Comparison of ENCODE assay signal across 8 cellular contexts in the genomic region with DNA sequence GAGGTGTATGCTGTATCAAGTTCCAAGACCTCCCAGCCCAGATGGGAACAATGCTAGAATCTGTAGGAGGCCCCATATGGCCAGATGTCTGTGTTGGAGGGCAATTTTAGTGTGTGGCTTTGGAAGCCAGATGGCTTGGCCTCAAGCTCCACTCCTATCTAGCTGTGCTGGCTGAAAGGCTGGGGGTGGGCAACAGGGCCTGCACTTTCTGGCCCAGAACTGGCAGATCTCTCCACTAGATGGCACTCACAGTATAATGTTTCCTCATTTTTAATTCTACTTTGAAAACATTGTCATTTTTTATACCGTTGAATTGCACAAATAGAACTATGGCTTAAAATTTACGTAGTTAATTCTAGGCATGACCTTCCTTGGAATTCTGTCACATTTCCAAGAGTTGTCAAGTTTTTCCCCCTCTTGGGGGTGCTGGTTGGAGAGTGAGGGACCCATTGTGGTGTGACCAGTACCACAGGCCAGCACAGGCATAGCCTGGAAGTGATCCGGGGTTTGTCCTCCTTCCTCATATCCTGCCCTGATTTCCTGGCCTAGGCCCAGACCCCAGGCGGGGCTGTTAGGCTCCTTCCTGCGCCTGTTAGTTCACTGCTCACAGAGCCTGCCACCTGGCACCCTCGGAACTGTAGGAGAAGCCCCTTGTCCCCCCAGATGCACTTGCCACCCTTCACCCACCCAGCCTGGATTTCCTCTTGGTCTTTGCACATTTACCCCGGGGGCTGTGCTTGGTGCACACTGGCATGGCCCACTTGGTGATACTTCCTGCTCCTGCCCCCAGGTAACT. TPM values are rescaled to one million over a fixed set of nuclear protein-coding genes. Genes with fewer than 3 reads are reported as not detected.
DNase-seq lines count a peak whose midpoint lies in the region; ATAC-seq and TF ChIP-seq lines count a peak whose summit lies in the region.

No MANE protein-coding gene starts in this region.

- no peak overlapping the region for H3K27ac ChIP-seq in mammary epithelial cell (ENCODE audit: insufficient read depth, low read depth, low read length)

- BruUV-seq in mammary epithelial cell (replicated peaks; lab: Mats Ljungman, UMichigan) = no TSS peak

- H4K20me1 ChIP-seq in mammary epithelial cell (ENCODE audit: insufficient read depth, low read length) = no peaks in the 10 kb centered on the region

- no peaks in the 10 kb centered on the region for H3K4me1 ChIP-seq in mammary epithelial cell (ENCODE audit: insufficient read depth, low read length)

- ATAC-seq in HG02798 (IDR thresholded peaks at IDR 0.05; ENCODE audit: poor library complexity, unreplicated experiment) (peak; percentile 40), HG02763 (IDR thresholded peaks at IDR 0.05; ENCODE audit: unreplicated experiment) (no peak), HG02610 (IDR thresholded peaks at IDR 0.05; ENCODE audit: unreplicated experiment) (no peak)

- dilution Hi-C loops in mammary epithelial cell (cut with HindIII; ENCODE audit: low sequenced_read_pairs) = no loop called here

- DNase-seq in DMS 273 treated with DMSO at 0.1 percent for 48 hours (lab: John Stamatoyannopoulos, UW) (peak; percentile 86), NOMO-1 (lab: John Stamatoyannopoulos, UW; ENCODE audit: unreplicated experiment in 2 of 2) (peak; percentile 36 to 59), mammary epithelial cell (peak; percentile 11), kidney epithelial cell (ENCODE audit: low read depth) (no peak), superior temporal gyrus (ENCODE audit: extremely low spot score) (peak; percentile 91)

- 38% methylated on average over 7 of the region's 7 CpGs for WGBS in mammary epithelial cell (ENCODE audit: low coverage, missing lambda C conversion rate)

- no peak overlapping the region for H3K4me2 ChIP-seq in mammary epithelial cell (ENCODE audit: insufficient read depth, low read depth, low read length)

- TF ChIP-seq CTCF in mammary epithelial cell (conservative IDR thresholded peaks at IDR 0.05 in 1 of 2, IDR thresholded peaks at IDR 0.05 in 1 of 2; ENCODE audit: extremely low read depth in 1 of 2, insufficient read depth in 1 of 2, low read depth in 1 of 2, low read length in 2 of 2) (peak; percentile 70 to 72), kidney epithelial cell (IDR thresholded peaks at IDR 0.05; ENCODE audit: insufficient read depth, low read length, poor library complexity, severe bottlenecking) (peak; percentile 56)

- H3K79me2 ChIP-seq in mammary epithelial cell (ENCODE audit: insufficient read depth, low read length) = no peaks in the 10 kb centered on the region

- in situ Hi-C loops in mammary epithelial cell (cut with MboI; ENCODE audit: low sequenced_read_pairs in 2 of 2) = loop anchor here in 1 of 2 donors (5.0 kb wide), 1 partner anchor 100 kb away; no protein-coding TSS in a partner anchor

- H3K9me3 ChIP-seq in mammary epithelial cell (replicated peaks; ENCODE audit: insufficient read depth, low read length) = no peaks in the 10 kb centered on the region

- no peak overlapping the region for H3K9ac ChIP-seq in mammary epithelial cell (ENCODE audit: insufficient read depth, low read length)

- H3K27me3 ChIP-seq in mammary epithelial cell (ENCODE audit: insufficient read depth, low read length) (no peaks in the 10 kb centered on the region), kidney epithelial cell (ENCODE audit: control insufficient read depth, insufficient read depth, low read length) (no peaks in the 10 kb centered on the region)

- H3K4me3 ChIP-seq in mammary epithelial cell (replicated peaks in 1 of 3; ENCODE audit: insufficient read depth in 1 of 3, low read depth in 2 of 3, low read length in 3 of 3) (no peak overlapping the region), kidney epithelial cell (ENCODE audit: low read depth, low read length) (no peak overlapping the region)

- H3K36me3 ChIP-seq in mammary epithelial cell (ENCODE audit: insufficient read depth, low read length) = no peaks in the 10 kb centered on the region
- peaks cover 1% of the 10 kb centered on the region for H3K36me3 ChIP-seq in kidney epithelial cell (ENCODE audit: control insufficient read depth, insufficient read depth, low read length)

- intact Hi-C loops in mammary epithelial cell (cut with micrococcal nuclease) = loop anchor here (1.0 to 10.0 kb wide), 7 partner anchors 56 to 963 kb away; no protein-coding TSS in a partner anchor

- CTCF ChIA-PET in mammary epithelial cell (lab: Charles Lee; ENCODE audit: low non-redundant PET) = interaction anchor here (0.6 to 1.7 kb wide), 2 partner anchors 104 to 107 kb away, joined by 3 to 33 read pairs; no protein-coding TSS in a partner anchor

- H2AFZ ChIP-seq in mammary epithelial cell (ENCODE audit: low read depth, low read length) = no peak overlapping the region

RNA-seq across cellular contexts. Expression of a gene that starts 52.9 kb away (rescaled TPM):
- total RNA-seq in mammary epithelial cell (10 to 100 TPM; 32.7 to 44.3 TPM), kidney epithelial cell (3.4 and 7.0 TPM in 2 replicates)
- polyA plus RNA-seq in mammary epithelial cell = 10.1 TPM
- 9.8 TPM for polyA minus RNA-seq in mammary epithelial cell
